In the genomic region with DNA sequence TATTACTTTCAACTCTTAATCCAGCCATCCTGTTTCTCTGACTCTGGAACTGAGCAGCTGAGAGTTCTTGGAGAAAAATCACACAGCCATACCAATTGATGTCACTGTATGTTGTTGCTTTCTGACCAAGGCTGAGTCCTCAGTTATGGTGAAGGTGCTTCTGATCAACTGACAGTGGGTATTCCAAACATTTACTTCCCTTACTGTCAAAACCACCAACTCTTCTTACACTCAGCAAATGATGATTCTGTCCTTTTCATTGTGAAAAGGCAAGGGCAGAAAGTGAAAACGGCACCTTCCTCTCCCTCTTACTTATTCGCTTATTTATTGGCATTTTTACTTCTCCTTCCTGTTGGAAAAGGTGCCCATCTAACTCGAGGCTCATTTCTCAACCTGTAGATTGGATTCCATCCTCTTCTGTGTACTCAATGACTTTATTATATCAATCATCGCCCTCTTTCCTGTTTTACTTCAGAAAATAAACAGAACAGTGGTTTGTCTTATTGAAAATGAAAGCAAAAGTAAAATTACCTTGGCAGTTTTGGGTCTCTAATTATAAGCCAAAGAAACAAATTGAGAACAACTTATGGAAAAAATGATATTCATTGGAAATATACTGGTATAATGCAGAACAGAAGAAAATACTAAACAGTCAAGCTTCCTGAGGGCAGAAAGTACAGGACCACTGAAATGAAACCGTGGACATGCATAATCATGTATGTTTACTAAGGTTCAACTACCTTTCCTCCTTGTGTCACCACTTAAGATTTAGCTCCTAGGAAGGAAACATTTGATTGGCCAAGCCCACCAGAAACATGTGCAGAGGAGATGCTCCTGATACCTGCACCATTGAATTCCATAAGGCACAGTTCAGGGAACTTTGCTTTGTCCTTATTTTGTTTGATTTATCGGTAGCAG, we compare ENCODE assay signal across 9 cellular contexts.
A peak's percentile ranks its signal among the peaks of the same experiment; 100 is the strongest.
DNase-seq lines count a peak whose midpoint lies in the region; ATAC-seq and TF ChIP-seq lines count a peak whose summit lies in the region.
"Had no signal": no experiment of that assay in that cellular context is flagged by ENCODE, and none has a peak within 500 bp of the region (broad histone marks: within the 10 kb centered on the region; RNA-seq: fewer than 3 reads in every experiment).

No MANE protein-coding gene starts in this region.

- H3K9me3 Mint-ChIP-seq in activated naive CD4-positive, alpha-beta T cell treated with anti-CD3 and anti-CD28 coated beads, Interleukin-2, amount 50 U/mL, for 72 hours = peaks cover 1 to 2% of the 10 kb centered on the region in 2 donors
- H3K9me3 Mint-ChIP-seq: neural crest cell had no signal

- H3K27ac Mint-ChIP-seq in activated naive CD4-positive, alpha-beta T cell treated with anti-CD3 and anti-CD28 coated beads, Interleukin-2, amount 50 U/mL, for 72 hours = peak overlapping the region; percentile 91 to 95

- no peaks in the 10 kb centered on the region for H3K9me3 ChIP-seq in vagina

- H3K36me3 Mint-ChIP-seq in activated naive CD4-positive, alpha-beta T cell treated with anti-CD3 and anti-CD28 coated beads, Interleukin-2, amount 50 U/mL, for 72 hours = peaks cover 3 to 14% of the 10 kb centered on the region in 2 donors

- ATAC-seq in GM18502 (IDR thresholded peaks at IDR 0.05; ENCODE audit: poor library complexity, unreplicated experiment) = peak; percentile 32
- peak; percentile 3 for ATAC-seq in HG03103 (IDR thresholded peaks at IDR 0.05; ENCODE audit: low read depth, unreplicated experiment)
- ATAC-seq in activated naive CD4-positive, alpha-beta T cell treated with anti-CD3 and anti-CD28 coated beads, Interleukin-2, amount 50 U/mL, for 72 hours = peak; percentile 50 to 63
- peak; percentile 60 for ATAC-seq in left lobe of liver
- no peak for ATAC-seq in GM21576 (IDR thresholded peaks at IDR 0.05; ENCODE audit: unreplicated experiment)

- TF ChIP-seq POLR2A in vagina (IDR thresholded peaks at IDR 0.05) = no peak

- DNase-seq in activated naive CD4-positive, alpha-beta T cell treated with anti-CD3 and anti-CD28 coated beads, Interleukin-2, amount 50 U/mL, for 72 hours (ENCODE audit: low spot score in 2 of 2) = no peak
- no peak for DNase-seq in left lobe of liver (ENCODE audit: low spot score)
- no peak for DNase-seq in vagina (ENCODE audit: extremely low spot score in 2 of 2)
- DNase-seq in NOMO-1 treated with dmso at 0.1 percent for 144 hours (lab: John Stamatoyannopoulos, UW; ENCODE audit: unreplicated experiment) = no peak
- DNase-seq in LoVo (ENCODE audit: low spot score) = no peak

- H3K27me3 ChIP-seq in vagina = no peaks in the 10 kb centered on the region

- peaks cover 14% of the 10 kb centered on the region for H3K4me1 ChIP-seq in vagina

- intact Hi-C loops in vagina (cut with DNase I) = loop anchor here (5.0 kb wide), 1 partner anchor 126 kb away; no protein-coding TSS in a partner anchor

- peak overlapping the region; percentile 71 for H3K27ac ChIP-seq in vagina

- H3K36me3 ChIP-seq in vagina = no peaks in the 10 kb centered on the region

- H3K4me3 ChIP-seq in vagina = peak overlapping the region; percentile 8 to 31

- TF ChIP-seq CTCF in vagina (IDR thresholded peaks at IDR 0.05) = no peak
